Comparison of ENCODE assay signal across 10 cellular contexts in the genomic region with DNA sequence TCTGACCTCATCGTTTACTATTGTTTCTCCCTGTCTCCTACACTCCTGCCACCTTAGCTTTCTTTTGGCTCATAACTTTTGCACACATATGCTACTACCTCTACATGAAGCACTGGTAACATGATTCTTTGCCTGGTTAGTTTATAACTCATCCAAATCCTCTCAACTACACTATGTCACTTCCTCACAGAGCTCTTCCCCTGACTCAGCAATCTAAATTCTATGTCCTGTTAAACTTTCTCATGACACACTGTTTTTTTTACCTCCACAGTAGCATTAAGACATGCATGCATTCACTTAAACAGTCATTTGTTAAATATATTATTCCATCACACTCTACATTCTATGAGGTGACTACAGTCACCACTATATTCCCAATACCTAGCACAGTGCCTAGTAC. TPM values are rescaled to one million over a fixed set of nuclear protein-coding genes. Genes with fewer than 3 reads are reported as not detected.
DNase-seq lines count a peak whose midpoint lies in the region; TF ChIP-seq lines count a peak whose summit lies in the region.
"Had no signal": no experiment of that assay in that cellular context is flagged by ENCODE, and none has a peak within 500 bp of the region (broad histone marks: within the 10 kb centered on the region; RNA-seq: fewer than 3 reads in every experiment).

No MANE protein-coding gene starts in this region.

- H3K4me1 Mint-ChIP-seq in Calu3 (ENCODE audit: low read depth, unreplicated experiment) (peaks cover 10% of the 10 kb centered on the region), brain (peaks cover 16% of the 10 kb centered on the region)

- intact Hi-C loops in Calu3 (cut with micrococcal nuclease; ENCODE audit: unreplicated experiment): no loop called here

- H3K36me3 Mint-ChIP-seq in Calu3 (ENCODE audit: insufficient read depth, unreplicated experiment) (no peaks in the 10 kb centered on the region), brain (peaks cover 69% of the 10 kb centered on the region)

- no peak overlapping the region for H4K5ac ChIP-seq in mesendoderm (ENCODE audit: low read length)

- H3F3A ChIP-seq in MM.1S (ENCODE audit: insufficient read depth, low read length): peaks cover 25% of the 10 kb centered on the region

- H3K27me3 Mint-ChIP-seq in Calu3 (ENCODE audit: unreplicated experiment) (no peaks in the 10 kb centered on the region), brain (peaks cover 3% of the 10 kb centered on the region)

- peaks cover 82% of the 10 kb centered on the region for H3K79me2 ChIP-seq in MM.1S (ENCODE audit: low read length)
- H3K79me2 ChIP-seq in mesendoderm (ENCODE audit: control insufficient read depth, insufficient read depth, low read length): peaks cover 16% of the 10 kb centered on the region

- WGBS in mesendoderm (ENCODE audit: extremely low coverage, insufficient coverage, low lambda C conversion rate): no CpG with 5 or more reads among the region's 1 CpG

- H3K9ac ChIP-seq in MM.1S (ENCODE audit: low read length): no peak overlapping the region
- no peak overlapping the region for H3K9ac ChIP-seq in mesendoderm (ENCODE audit: low read length)

- H3K36me3 ChIP-seq in MM.1S (replicated peaks; ENCODE audit: insufficient read depth, low read length) (no peaks in the 10 kb centered on the region), mesendoderm (ENCODE audit: control insufficient read depth, insufficient read depth, low read length) (no peaks in the 10 kb centered on the region)

- no peaks in the 10 kb centered on the region for H3K9me2 ChIP-seq in MM.1S (replicated peaks; ENCODE audit: insufficient read depth, low read length)

- H3K27ac Mint-ChIP-seq in Calu3 (ENCODE audit: unreplicated experiment) (peak overlapping the region; percentile 17), brain (peak overlapping the region in 3 of 5 experiments; percentile 5 to 40 (median 28))

- no peaks in the 10 kb centered on the region for H3K9me3 ChIP-seq in MM.1S (replicated peaks; ENCODE audit: insufficient read depth, low read length)

- peak overlapping the region; percentile 56 for H3K18ac ChIP-seq in mesendoderm (ENCODE audit: low read length)

- no peak overlapping the region for H3K4me3 ChIP-seq in MM.1S (ENCODE audit: low read length)
- no peak overlapping the region for H3K4me3 ChIP-seq in mesendoderm (ENCODE audit: low read length)

- H3K27ac ChIP-seq in MM.1S (ENCODE audit: low read length) (no peak overlapping the region), mesendoderm (ENCODE audit: low read depth, low read length) (no peak overlapping the region)

- H3K56ac ChIP-seq in mesendoderm (ENCODE audit: low read length): no peak overlapping the region

- no TSS peak for BruUV-seq in Calu3 (replicated peaks; lab: Mats Ljungman, UMichigan)

- no peak overlapping the region for H2BK120ac ChIP-seq in mesendoderm (ENCODE audit: low read depth, low read length)

- no peak overlapping the region for H3K4ac ChIP-seq in mesendoderm (ENCODE audit: low read depth, low read length)

- H2AFZ ChIP-seq in MM.1S (ENCODE audit: low read length): no peak overlapping the region

- H3K4me1 ChIP-seq in MM.1S (ENCODE audit: low read length) (peaks cover 37% of the 10 kb centered on the region), mesendoderm (ENCODE audit: control insufficient read depth, low read depth, low read length) (no peaks in the 10 kb centered on the region)

- H3K23ac ChIP-seq in mesendoderm (ENCODE audit: low read length): no peak overlapping the region

- no peak for DNase-seq in Calu3
- DNase-seq in MM.1S: peak; percentile 31
- peak; percentile 12 for DNase-seq in mesendoderm
- no peak for DNase-seq in GF-D8 (lab: John Stamatoyannopoulos, UW)
- DNase-seq in cerebellum (ENCODE audit: low spot score): no peak
- DNase-seq in NAMALWA (ENCODE audit: low spot score): no peak
- DNase-seq in NCI-H2227 (lab: John Stamatoyannopoulos, UW; ENCODE audit: unreplicated experiment): no peak
- DNase-seq: activated T-cell treated with anti-CD3 and anti-CD28 coated beads, Interleukin-2, amount 50 U/mL, for 4 hours; stimulated activated naive CD4-positive, alpha-beta T cell had no signal

- H3K4me2 ChIP-seq in MM.1S (ENCODE audit: low read depth, low read length): no peak overlapping the region
- no peak overlapping the region for H3K4me2 ChIP-seq in mesendoderm (ENCODE audit: low read length)

- H3K79me1 ChIP-seq in mesendoderm (ENCODE audit: low read length): peaks cover 12% of the 10 kb centered on the region

- no peak overlapping the region for H2AK5ac ChIP-seq in mesendoderm (ENCODE audit: low read length)

- no peak overlapping the region for H2BK15ac ChIP-seq in mesendoderm (replicated peaks; ENCODE audit: low read depth)

- H3K9me3 Mint-ChIP-seq in Calu3 (ENCODE audit: low read depth, unreplicated experiment): no peaks in the 10 kb centered on the region
- H3K9me3 Mint-ChIP-seq in brain: peaks cover 0 to 5% (median 0%) of the 10 kb centered on the region in 5 experiments
- H3K9me3 Mint-ChIP-seq: activated T-cell treated with anti-CD3 and anti-CD28 coated beads, Interleukin-2, amount 50 U/mL, for 4 hours had no signal

- no peak overlapping the region for H4K8ac ChIP-seq in mesendoderm (ENCODE audit: low read depth, low read length)

- CTCF ChIA-PET in Calu3 (lab: Charles Lee): interaction anchor here (0.6 to 1.7 kb wide), 2 partner anchors 12 to 63 kb away, joined by 3 to 4 read pairs; no protein-coding TSS in a partner anchor

- H3K4me3 Mint-ChIP-seq in Calu3 (ENCODE audit: low read depth, unreplicated experiment) (no peak overlapping the region), brain (no peak overlapping the region)
- H3K4me3 Mint-ChIP-seq: activated T-cell treated with anti-CD3 and anti-CD28 coated beads, Interleukin-2, amount 50 U/mL, for 4 hours had no signal

- H3K27me3 ChIP-seq in MM.1S (replicated peaks; ENCODE audit: insufficient read depth, low read length) (no peaks in the 10 kb centered on the region), mesendoderm (ENCODE audit: insufficient read depth, low read length, poor library complexity) (no peaks in the 10 kb centered on the region)

- H4K20me1 ChIP-seq in MM.1S (ENCODE audit: insufficient read depth, low read length): no peaks in the 10 kb centered on the region

- TF ChIP-seq CTCF in Calu3 (IDR thresholded peaks at IDR 0.05; ENCODE audit: unreplicated experiment): no peak
- TF ChIP-seq CTCF in MM.1S (IDR thresholded peaks at IDR 0.05; ENCODE audit: low read length): no peak
- no peak for TF ChIP-seq CTCF in brain (conservative IDR thresholded peaks at IDR 0.05)

- H2BK5ac ChIP-seq in mesendoderm (ENCODE audit: low read length): no peak overlapping the region

RNA-seq across cellular contexts. Expression of a gene that starts 19.7 kb away (rescaled TPM):
- total RNA-seq in Calu3 (2022): 24.3 and 27.2 TPM in 2 replicates
- 10.7 TPM for polyA plus RNA-seq in brain (ENCODE audit: insufficient read depth, low read depth, low replicate concordance)
- polyA plus RNA-seq in mesendoderm (2013, experiment 1 of 2): 3.6 TPM
- polyA plus RNA-seq in mesendoderm (2013, experiment 2 of 2): 4.0 TPM
- total RNA-seq in cerebellum: 60.2 TPM

Comparison
In these comparisons a context has a peak if more than half of its experiments do, and no peak if none do; other contexts are left out.
1. DNase-seq: peak in MM.1S (single experiment) and mesendoderm (single experiment); none in Calu3 (single experiment), GF-D8 (single experiment), cerebellum (single experiment), NAMALWA (single experiment) and NCI-H2227 (single experiment).